9 cellular contexts compared by ENCODE assay signal in the genomic region with DNA sequence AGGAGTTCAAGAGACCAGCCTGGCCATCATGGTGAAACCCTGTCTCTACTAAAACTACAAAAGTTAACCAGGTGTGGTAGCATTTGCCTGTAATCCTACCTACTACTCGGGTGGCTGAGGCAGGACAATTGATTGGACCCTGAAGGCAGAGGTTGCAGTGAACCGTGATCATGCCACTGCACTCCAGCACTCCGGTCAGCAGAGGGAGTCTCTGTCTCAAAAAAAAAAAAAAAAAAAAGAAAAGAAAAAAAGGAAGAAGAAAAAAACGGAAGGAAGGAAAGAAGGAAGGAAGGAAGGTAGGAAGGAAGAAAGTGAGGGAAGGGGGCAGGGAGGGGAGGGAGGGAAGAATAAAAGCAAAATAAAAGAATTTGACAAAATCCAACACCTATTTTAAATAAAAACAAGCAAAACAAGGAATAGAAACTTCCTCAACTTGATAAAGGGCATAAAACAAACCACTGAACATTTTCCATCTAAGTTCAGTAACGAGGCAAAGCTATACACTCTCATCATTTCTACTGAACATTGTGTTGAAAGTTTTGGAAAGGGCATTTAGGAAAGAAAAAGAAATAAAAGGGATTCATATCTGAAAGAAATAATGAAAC.
DNase-seq lines count a peak whose midpoint lies in the region; TF ChIP-seq lines count a peak whose summit lies in the region.
"Had no signal": no experiment of that assay in that cellular context is flagged by ENCODE, and none has a peak within 500 bp of the region (broad histone marks: within the 10 kb centered on the region; RNA-seq: fewer than 3 reads in every experiment).

No MANE protein-coding gene starts in this region.

- CTCF ChIA-PET in AG04450 (lab: Charles Lee) (interaction anchor here (0.7 kb wide), 2 partner anchors 13 to 395 kb away, joined by 3 to 6 read pairs; no protein-coding TSS in a partner anchor), HEK293 (lab: Yijun Ruan, JAX) (interaction anchor here (0.6 to 1.8 kb wide), 5 partner anchors 15 to 393 kb away, joined by 3 to 4 read pairs (median 4); no protein-coding TSS in a partner anchor), RWPE1 (lab: Yijun Ruan, JAX) (interaction anchor here (0.5 to 1.4 kb wide), 3 partner anchors 176 to 411 kb away, joined by 3 to 5 read pairs (median 3); no protein-coding TSS in a partner anchor)

- H3K9me3 ChIP-seq in AG04450 (ENCODE audit: control insufficient read depth, insufficient read depth, low read length) (no peaks in the 10 kb centered on the region), HEK293 (ENCODE audit: control insufficient read depth, insufficient read depth, low read depth, low read length) (no peaks in the 10 kb centered on the region)
- H3K9me3 ChIP-seq: uterus had no signal

- TF ChIP-seq CTCF in AG04450 (IDR thresholded peaks at IDR 0.05; ENCODE audit: low read depth, low read length) (peak; percentile 36), HEK293 (tag by site-specific recombination; IDR thresholded peaks at IDR 0.05) (no peak), RWPE1 (conservative IDR thresholded peaks at IDR 0.05; ENCODE audit: low read depth) (peak; percentile 65)

- DNase-seq in AG04450 (ENCODE audit: low read depth, low spot score) (no peak), RWPE1 (ENCODE audit: low spot score) (no peak), glomerular visceral epithelial cell (ENCODE audit: extremely low spot score) (peak; percentile 18), SW480 (ENCODE audit: low spot score) (no peak), immature natural killer cell (no peak), T1000 (lab: John Stamatoyannopoulos, UW) (no peak)
- no peak for DNase-seq in activated CD8-positive, alpha-beta memory T cell treated with anti-CD3 and anti-CD28 coated beads, Interleukin-2, amount 50 U/mL, for 48 hours
- DNase-seq: uterus had no signal

- H3K4me3 ChIP-seq in AG04450 (ENCODE audit: low read depth, low read length) (no peak overlapping the region), HEK293 (ENCODE audit: low read depth, low read length) (no peak overlapping the region)
- H3K4me3 ChIP-seq: uterus had no signal

- POLR2A ChIA-PET in AG04450 (lab: Yijun Ruan, JAX), result no interaction called here
- POLR2A ChIA-PET in HEK293 (lab: Yijun Ruan, JAX), result no interaction called here
- POLR2A ChIA-PET in RWPE1 (lab: Yijun Ruan, JAX; ENCODE audit: low non-redundant PET), result no interaction called here

- no peak overlapping the region for H3K27ac Mint-ChIP-seq in immature natural killer cell

- H3K27me3 ChIP-seq in AG04450 (ENCODE audit: control insufficient read depth, insufficient read depth, low read length), result no peaks in the 10 kb centered on the region
- H3K27me3 ChIP-seq: uterus had no signal

- H3K4me1 Mint-ChIP-seq in immature natural killer cell, result no peaks in the 10 kb centered on the region

- H3K27ac ChIP-seq in AG04450 (ENCODE audit: low read depth, low read length) (no peak overlapping the region), HEK293 (ENCODE audit: extremely low read depth, low read depth, low read length) (no peak overlapping the region), RWPE1 (no peak overlapping the region)
- H3K27ac ChIP-seq: uterus had no signal

- H3K36me3 ChIP-seq in HEK293 (ENCODE audit: control insufficient read depth in 2 of 2, insufficient read depth in 1 of 2, low read length in 2 of 2), result no peaks in the 10 kb centered on the region
- H3K36me3 ChIP-seq: uterus had no signal

- peaks cover 0 to 9% (median 3%) of the 10 kb centered on the region in 6 donors for H3K9me3 Mint-ChIP-seq in immature natural killer cell

- no peak overlapping the region for H3K4me3 Mint-ChIP-seq in immature natural killer cell

- no peaks in the 10 kb centered on the region for H3K36me3 Mint-ChIP-seq in immature natural killer cell

- H3K4me1 ChIP-seq in HEK293 (ENCODE audit: control insufficient read depth, insufficient read depth, low read length), result no peaks in the 10 kb centered on the region
- H3K4me1 ChIP-seq: uterus had no signal

- H3K27me3 Mint-ChIP-seq in immature natural killer cell (ENCODE audit: low read depth in 3 of 3), result no peaks in the 10 kb centered on the region

TF ChIP-seq in HEK293, 187 proteins besides CTCF, POLR2A, EP300 and RAD21 (continues in another document):
- TF ChIP-seq ZNF654 (tag by site-specific recombination; IDR thresholded peaks at IDR 0.05; ENCODE audit: low read depth) (peak; percentile 53), ZNF596 (tag by site-specific recombination; IDR thresholded peaks at IDR 0.05) (no peak), ZNF777 (tag by site-specific recombination; IDR thresholded peaks at IDR 0.05; ENCODE audit: borderline replicate concordance) (no peak), ZNF510 (tag by site-specific recombination; IDR thresholded peaks at IDR 0.05; ENCODE audit: insufficient replicate concordance) (no peak), RBAK (tag by site-specific recombination; IDR thresholded peaks at IDR 0.05) (no peak), WT1 (tag by site-specific recombination; IDR thresholded peaks at IDR 0.05) (no peak), ZNF560 (tag by site-specific recombination; IDR thresholded peaks at IDR 0.05; ENCODE audit: borderline replicate concordance) (no peak), ZNF248 (tag by site-specific recombination; IDR thresholded peaks at IDR 0.05) (no peak), ZNF558 (tag by site-specific recombination; IDR thresholded peaks at IDR 0.05) (no peak), OVOL3 (tag by site-specific recombination; IDR thresholded peaks at IDR 0.05) (no peak), ZNF37A (tag by site-specific recombination; IDR thresholded peaks at IDR 0.05) (no peak), ZNF121 (tag by site-specific recombination; IDR thresholded peaks at IDR 0.05) (no peak), ZNF350 (tag by site-specific recombination; IDR thresholded peaks at IDR 0.05) (no peak)
- TF ChIP-seq, protein P1, sequence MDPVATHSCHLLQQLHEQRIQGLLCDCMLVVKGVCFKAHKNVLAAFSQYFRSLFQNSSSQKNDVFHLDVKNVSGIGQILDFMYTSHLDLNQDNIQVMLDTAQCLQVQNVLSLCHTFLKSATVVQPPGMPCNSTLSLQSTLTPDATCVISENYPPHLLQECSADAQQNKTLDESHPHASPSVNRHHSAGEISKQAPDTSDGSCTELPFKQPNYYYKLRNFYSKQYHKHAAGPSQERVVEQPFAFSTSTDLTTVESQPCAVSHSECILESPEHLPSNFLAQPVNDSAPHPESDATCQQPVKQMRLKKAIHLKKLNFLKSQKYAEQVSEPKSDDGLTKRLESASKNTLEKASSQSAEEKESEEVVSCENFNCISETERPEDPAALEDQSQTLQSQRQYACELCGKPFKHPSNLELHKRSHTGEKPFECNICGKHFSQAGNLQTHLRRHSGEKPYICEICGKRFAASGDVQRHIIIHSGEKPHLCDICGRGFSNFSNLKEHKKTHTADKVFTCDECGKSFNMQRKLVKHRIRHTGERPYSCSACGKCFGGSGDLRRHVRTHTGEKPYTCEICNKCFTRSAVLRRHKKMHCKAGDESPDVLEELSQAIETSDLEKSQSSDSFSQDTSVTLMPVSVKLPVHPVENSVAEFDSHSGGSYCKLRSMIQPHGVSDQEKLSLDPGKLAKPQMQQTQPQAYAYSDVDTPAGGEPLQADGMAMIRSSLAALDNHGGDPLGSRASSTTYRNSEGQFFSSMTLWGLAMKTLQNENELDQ (tag by site-specific recombination; IDR thresholded peaks at IDR 0.05; ENCODE audit: low read depth), result no peak
- TF ChIP-seq, protein P2, sequence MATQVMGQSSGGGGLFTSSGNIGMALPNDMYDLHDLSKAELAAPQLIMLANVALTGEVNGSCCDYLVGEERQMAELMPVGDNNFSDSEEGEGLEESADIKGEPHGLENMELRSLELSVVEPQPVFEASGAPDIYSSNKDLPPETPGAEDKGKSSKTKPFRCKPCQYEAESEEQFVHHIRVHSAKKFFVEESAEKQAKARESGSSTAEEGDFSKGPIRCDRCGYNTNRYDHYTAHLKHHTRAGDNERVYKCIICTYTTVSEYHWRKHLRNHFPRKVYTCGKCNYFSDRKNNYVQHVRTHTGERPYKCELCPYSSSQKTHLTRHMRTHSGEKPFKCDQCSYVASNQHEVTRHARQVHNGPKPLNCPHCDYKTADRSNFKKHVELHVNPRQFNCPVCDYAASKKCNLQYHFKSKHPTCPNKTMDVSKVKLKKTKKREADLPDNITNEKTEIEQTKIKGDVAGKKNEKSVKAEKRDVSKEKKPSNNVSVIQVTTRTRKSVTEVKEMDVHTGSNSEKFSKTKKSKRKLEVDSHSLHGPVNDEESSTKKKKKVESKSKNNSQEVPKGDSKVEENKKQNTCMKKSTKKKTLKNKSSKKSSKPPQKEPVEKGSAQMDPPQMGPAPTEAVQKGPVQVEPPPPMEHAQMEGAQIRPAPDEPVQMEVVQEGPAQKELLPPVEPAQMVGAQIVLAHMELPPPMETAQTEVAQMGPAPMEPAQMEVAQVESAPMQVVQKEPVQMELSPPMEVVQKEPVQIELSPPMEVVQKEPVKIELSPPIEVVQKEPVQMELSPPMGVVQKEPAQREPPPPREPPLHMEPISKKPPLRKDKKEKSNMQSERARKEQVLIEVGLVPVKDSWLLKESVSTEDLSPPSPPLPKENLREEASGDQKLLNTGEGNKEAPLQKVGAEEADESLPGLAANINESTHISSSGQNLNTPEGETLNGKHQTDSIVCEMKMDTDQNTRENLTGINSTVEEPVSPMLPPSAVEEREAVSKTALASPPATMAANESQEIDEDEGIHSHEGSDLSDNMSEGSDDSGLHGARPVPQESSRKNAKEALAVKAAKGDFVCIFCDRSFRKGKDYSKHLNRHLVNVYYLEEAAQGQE (tag by site-specific recombination; IDR thresholded peaks at IDR 0.05), result peak; percentile 57; the same call in 1 of the 2 replicates
- TF ChIP-seq, protein P3, sequence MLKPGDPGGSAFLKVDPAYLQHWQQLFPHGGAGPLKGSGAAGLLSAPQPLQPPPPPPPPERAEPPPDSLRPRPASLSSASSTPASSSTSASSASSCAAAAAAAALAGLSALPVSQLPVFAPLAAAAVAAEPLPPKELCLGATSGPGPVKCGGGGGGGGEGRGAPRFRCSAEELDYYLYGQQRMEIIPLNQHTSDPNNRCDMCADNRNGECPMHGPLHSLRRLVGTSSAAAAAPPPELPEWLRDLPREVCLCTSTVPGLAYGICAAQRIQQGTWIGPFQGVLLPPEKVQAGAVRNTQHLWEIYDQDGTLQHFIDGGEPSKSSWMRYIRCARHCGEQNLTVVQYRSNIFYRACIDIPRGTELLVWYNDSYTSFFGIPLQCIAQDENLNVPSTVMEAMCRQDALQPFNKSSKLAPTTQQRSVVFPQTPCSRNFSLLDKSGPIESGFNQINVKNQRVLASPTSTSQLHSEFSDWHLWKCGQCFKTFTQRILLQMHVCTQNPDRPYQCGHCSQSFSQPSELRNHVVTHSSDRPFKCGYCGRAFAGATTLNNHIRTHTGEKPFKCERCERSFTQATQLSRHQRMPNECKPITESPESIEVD (tag by site-specific recombination; IDR thresholded peaks at IDR 0.05), result no peak
